In the genomic region with DNA sequence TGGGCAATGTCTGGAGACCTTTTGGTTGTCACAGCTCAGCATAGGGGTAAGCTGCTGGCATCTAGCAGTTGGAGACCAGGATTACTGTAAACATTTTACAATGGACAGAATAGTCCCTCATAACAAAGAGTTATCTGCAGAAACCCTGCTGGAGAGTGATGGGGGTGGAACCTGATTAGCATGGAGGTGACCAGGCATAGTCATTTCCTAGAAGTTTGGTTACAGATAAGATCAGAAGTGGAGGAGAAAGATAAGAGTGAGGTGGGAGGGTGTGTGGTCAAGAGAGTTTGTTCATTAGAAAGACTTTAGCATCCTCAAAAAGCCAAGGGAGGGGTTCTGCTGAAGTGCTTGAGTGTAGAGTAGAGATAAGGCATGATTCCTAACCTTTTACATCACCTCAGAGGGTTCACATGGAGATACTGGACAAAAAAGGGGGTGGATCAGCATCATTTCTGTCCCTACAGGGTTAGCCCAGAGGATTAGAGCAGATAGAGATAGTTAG, we compare ENCODE assay signal across 25 cellular contexts.
"Had no signal": no experiment of that assay in that cellular context is flagged by ENCODE, and none has a peak within 500 bp of the region (broad histone marks: within the 10 kb centered on the region; RNA-seq: fewer than 3 reads in every experiment).

No MANE protein-coding gene starts in this region.

- H3K36me3 Mint-ChIP-seq: activated naive CD4-positive, alpha-beta T cell treated with anti-CD3 and anti-CD28 coated beads, Interleukin-2, amount 10 ng/mL, durations not matched to agents 7 days and 5 days had no signal

- H2AFZ ChIP-seq: neural progenitor cell had no signal

- H3K27ac ChIP-seq: breast epithelium, esophagus muscularis mucosa, heart right ventricle, neural progenitor cell, prostate gland, right atrium auricular region, tibial nerve, uterus had no signal

- H3K4me1 ChIP-seq: prostate gland had no signal

- H3K4me2 ChIP-seq: neural progenitor cell had no signal

- H3K9me3 ChIP-seq: ascending aorta, breast epithelium, esophagus muscularis mucosa, mucosa of descending colon, prostate gland, right atrium auricular region, tibial nerve, uterus had no signal

- H3K9ac ChIP-seq: neural progenitor cell had no signal

- H3K4me3 ChIP-seq: ascending aorta, breast epithelium, esophagus muscularis mucosa, heart right ventricle, mucosa of descending colon, neural progenitor cell, prostate gland, right atrium auricular region, tibial nerve, uterus had no signal

- H3K4me3 Mint-ChIP-seq: activated CD4-positive, alpha-beta T cell treated with anti-CD3 and anti-CD28 coated beads, Interleukin-2, amount 10 ng/mL, durations not matched to agents 7 days and 5 days; activated CD8-positive, alpha-beta T cell treated with anti-CD3 and anti-CD28 coated beads, Interleukin-2, amount 10 ng/mL, durations not matched to agents 7 days and 5 days; activated naive CD4-positive, alpha-beta T cell treated with anti-CD3 and anti-CD28 coated beads, Interleukin-2, amount 10 ng/mL, durations not matched to agents 7 days and 5 days; activated naive CD8-positive, alpha-beta T cell treated with anti-CD3 and anti-CD28 coated beads, Interleukin-2, amount 50 U/mL, for 24 hours; activated T-cell treated with anti-CD3 and anti-CD28 coated beads, Interleukin-2, amount 50 U/mL, for 4 hours; immature natural killer cell; naive B cell; neural progenitor cell; T-helper 2 cell treated with Interferon-gamma antibody and Interleukin-4, amounts not matched to agents 5 μg/mL and 100 μg/mL, for 36 hours had no signal

- DNase-seq: activated CD4-positive, alpha-beta T cell treated with anti-CD3 and anti-CD28 coated beads, Interleukin-2, amount 10 ng/mL, durations not matched to agents 7 days and 5 days; activated CD8-positive, alpha-beta memory T cell treated with anti-CD3 and anti-CD28 coated beads, Interleukin-2, amount 50 U/mL, for 4 hours; activated CD8-positive, alpha-beta T cell treated with anti-CD3 and anti-CD28 coated beads, Interleukin-2, amount 10 ng/mL, durations not matched to agents 7 days and 5 days; activated naive CD4-positive, alpha-beta T cell treated with anti-CD3 and anti-CD28 coated beads, Interleukin-2, amount 10 ng/mL, durations not matched to agents 7 days and 5 days; activated naive CD8-positive, alpha-beta T cell treated with anti-CD3 and anti-CD28 coated beads, Interleukin-2, amount 50 U/mL, for 24 hours; activated T-cell treated with anti-CD3 and anti-CD28 coated beads, Interleukin-2, amount 50 U/mL, for 4 hours; effector CD8-positive, alpha-beta T cell; heart right ventricle; immature natural killer cell; left ventricle myocardium superior; mucosa of descending colon; naive B cell; stimulated activated CD4-positive, alpha-beta T cell treated with anti-CD3 and anti-CD28 coated beads, Interleukin-2, amount 100 ng/mL, for 24 hours; stimulated activated naive CD8-positive, alpha-beta T cell treated with anti-CD3 and anti-CD28 coated beads, Interleukin-15, Interleukin-2, amounts not matched to agents 100 U/mL and 50 U/mL, for 24 hours; substantia nigra; uterus had no signal

- H3K9me3 Mint-ChIP-seq: activated CD4-positive, alpha-beta T cell treated with anti-CD3 and anti-CD28 coated beads, Interleukin-2, amount 10 ng/mL, durations not matched to agents 7 days and 5 days; activated naive CD4-positive, alpha-beta T cell treated with anti-CD3 and anti-CD28 coated beads, Interleukin-2, amount 10 ng/mL, durations not matched to agents 7 days and 5 days; activated naive CD8-positive, alpha-beta T cell treated with anti-CD3 and anti-CD28 coated beads, Interleukin-2, amount 50 U/mL, for 24 hours; activated T-cell treated with anti-CD3 and anti-CD28 coated beads, Interleukin-2, amount 50 U/mL, for 4 hours; immature natural killer cell; naive B cell; neural progenitor cell; T-helper 2 cell treated with Interferon-gamma antibody and Interleukin-4, amounts not matched to agents 5 μg/mL and 100 μg/mL, for 36 hours had no signal

- H3K27me3 ChIP-seq: ascending aorta, breast epithelium, esophagus muscularis mucosa, neural progenitor cell, right atrium auricular region, tibial nerve, uterus had no signal

- H3K27me3 Mint-ChIP-seq: activated naive CD8-positive, alpha-beta T cell treated with anti-CD3 and anti-CD28 coated beads, Interleukin-2, amount 50 U/mL, for 24 hours; naive B cell had no signal

- H3K27ac Mint-ChIP-seq: activated CD4-positive, alpha-beta T cell treated with anti-CD3 and anti-CD28 coated beads, Interleukin-2, amount 10 ng/mL, durations not matched to agents 7 days and 5 days; activated CD8-positive, alpha-beta T cell treated with anti-CD3 and anti-CD28 coated beads, Interleukin-2, amount 10 ng/mL, durations not matched to agents 7 days and 5 days; activated naive CD4-positive, alpha-beta T cell treated with anti-CD3 and anti-CD28 coated beads, Interleukin-2, amount 10 ng/mL, durations not matched to agents 7 days and 5 days; activated naive CD8-positive, alpha-beta T cell treated with anti-CD3 and anti-CD28 coated beads, Interleukin-2, amount 50 U/mL, for 24 hours; immature natural killer cell; neural progenitor cell; T-helper 2 cell treated with Interferon-gamma antibody and Interleukin-4, amounts not matched to agents 5 μg/mL and 100 μg/mL, for 36 hours had no signal

- ATAC-seq: activated CD4-positive, CD25-positive, alpha-beta regulatory T cell treated with anti-CD3 and anti-CD28 coated beads, Interleukin-2, amount 50 U/mL, for 24 hours; activated CD8-positive, alpha-beta T cell treated with anti-CD3 and anti-CD28 coated beads, Interleukin-2, amount 10 ng/mL, durations not matched to agents 7 days and 5 days; activated naive CD8-positive, alpha-beta T cell treated with anti-CD3 and anti-CD28 coated beads, Interleukin-2, amount 50 U/mL, for 24 hours; activated T-cell treated with anti-CD3 and anti-CD28 coated beads, Interleukin-2, amount 50 U/mL, for 4 hours; heart right ventricle; left ventricle myocardium superior; mucosa of descending colon; stimulated activated naive CD8-positive, alpha-beta T cell treated with anti-CD3 and anti-CD28 coated beads, Interleukin-15, Interleukin-2, amounts not matched to agents 100 U/mL and 50 U/mL, for 24 hours had no signal

- H3K4me1 Mint-ChIP-seq: activated CD4-positive, alpha-beta T cell treated with anti-CD3 and anti-CD28 coated beads, Interleukin-2, amount 10 ng/mL, durations not matched to agents 7 days and 5 days; activated naive CD4-positive, alpha-beta T cell treated with anti-CD3 and anti-CD28 coated beads, Interleukin-2, amount 10 ng/mL, durations not matched to agents 7 days and 5 days; activated naive CD8-positive, alpha-beta T cell treated with anti-CD3 and anti-CD28 coated beads, Interleukin-2, amount 50 U/mL, for 24 hours; immature natural killer cell had no signal

- H3K36me3 ChIP-seq: breast epithelium, neural progenitor cell, prostate gland, uterus had no signal
